Comparison of ENCODE assay signal across 8 cellular contexts in the genomic region with DNA sequence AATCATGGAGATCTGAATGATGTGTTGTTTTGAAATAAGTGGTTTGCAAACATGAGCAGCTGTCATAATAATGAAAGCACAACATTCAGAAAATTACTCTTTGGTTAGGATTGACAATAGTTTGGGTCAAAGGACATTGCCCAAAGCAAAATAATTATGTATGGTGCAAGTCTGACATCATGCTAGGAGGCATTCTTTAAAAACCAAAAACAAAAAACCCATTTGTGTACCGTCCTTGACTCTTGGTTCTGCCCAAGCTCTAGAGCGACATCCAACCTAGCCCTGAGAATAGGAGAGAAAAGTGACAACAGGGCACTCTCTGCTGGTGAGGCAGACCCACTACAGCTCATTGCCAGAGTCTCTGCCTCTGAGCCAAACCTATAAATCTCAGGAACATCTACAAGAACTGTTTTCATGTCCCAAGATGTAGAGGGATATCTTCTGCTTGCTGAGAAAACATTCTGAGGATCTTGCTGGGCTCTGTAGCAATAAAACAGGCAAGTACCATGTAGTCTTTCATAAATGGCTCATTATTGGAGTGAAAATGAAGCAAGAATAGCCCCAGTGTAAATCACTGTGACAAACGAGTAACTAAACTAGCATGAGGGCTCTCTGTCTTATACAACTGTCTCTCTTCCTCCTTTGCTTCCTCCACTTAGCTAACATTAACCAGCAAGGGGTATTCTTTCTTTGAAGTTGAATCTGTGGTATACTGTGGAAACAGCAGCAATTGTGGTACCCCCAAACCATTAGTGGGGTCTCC.
DNase-seq lines count a peak whose midpoint lies in the region; ATAC-seq, FAIRE-seq and TF ChIP-seq lines count a peak whose summit lies in the region.

No MANE protein-coding gene starts in this region.

- H3K27ac ChIP-seq in BLaER1 treated with 17β-estradiol and CSF1 and Interleukin-3, amounts not matched to agents 10 nM and 100 nM, result peak overlapping the region in 6 of 11 experiments; percentile 1 to 95 (median 80); a peak in 9 of 22 replicates
- H3K27ac ChIP-seq in endothelial cell of umbilical vein (ENCODE audit: insufficient read depth, low read depth, low read length), result no peak overlapping the region

- H4K20me1 ChIP-seq in BLaER1 treated with 17β-estradiol and CSF1 and Interleukin-3, amounts not matched to agents 10 nM and 100 nM, result no peaks in the 10 kb centered on the region
- no peaks in the 10 kb centered on the region for H4K20me1 ChIP-seq in endothelial cell of umbilical vein (replicated peaks; ENCODE audit: control insufficient read depth, extremely low read depth, insufficient read depth, low read length)

- peak; percentile 66 for DNase-seq in NCI-H446 treated with DMSO at 0.1 percent for 48 hours (lab: John Stamatoyannopoulos, UW)
- DNase-seq in activated CD4-positive, alpha-beta T cell treated with anti-CD3 and anti-CD28 coated beads, Interleukin-2, amount 50 U/mL, for 1 hour, result peak; percentile 49
- peak; percentile 44 for DNase-seq in endothelial cell of umbilical vein (ENCODE audit: low read depth, low spot score)
- DNase-seq in nephron progenitor cell, result peak; percentile 37

- H3K9me1 ChIP-seq in endothelial cell of umbilical vein (replicated peaks; ENCODE audit: control insufficient read depth, extremely low read depth, insufficient read depth, low read length), result no peaks in the 10 kb centered on the region

- H3K4me3 Mint-ChIP-seq in nephron progenitor cell, result no peak overlapping the region

- H3K9ac ChIP-seq in BLaER1 treated with 17β-estradiol and CSF1 and Interleukin-3, amounts not matched to agents 10 nM and 100 nM, result peak overlapping the region in 2 of 11 experiments; percentile 12 to 23; a peak in 1 of 22 replicates
- H3K9ac ChIP-seq in endothelial cell of umbilical vein (replicated peaks; ENCODE audit: extremely low read depth, insufficient read depth, low read length), result no peak overlapping the region

- BruUV-seq in endothelial cell of umbilical vein (replicated peaks; lab: Mats Ljungman, UMichigan), result no TSS peak

- H3K27me3 Mint-ChIP-seq in nephron progenitor cell (ENCODE audit: low read depth, poor library complexity), result peaks cover 3% of the 10 kb centered on the region

- POLR2A ChIA-PET in endothelial cell of umbilical vein (lab: Charles Lee), result no interaction called here

- H3K9me3 ChIP-seq in BLaER1 treated with 17β-estradiol and CSF1 and Interleukin-3, amounts not matched to agents 10 nM and 100 nM (replicated peaks in 1 of 11), result no peaks in the 10 kb centered on the region
- no peaks in the 10 kb centered on the region for H3K9me3 ChIP-seq in endothelial cell of umbilical vein (replicated peaks; ENCODE audit: control insufficient read depth, insufficient read depth, low read length)

- peak; percentile 83 for FAIRE-seq in endothelial cell of umbilical vein (lab: Jason Lieb, UNC)

- no peak overlapping the region for H3K27ac Mint-ChIP-seq in nephron progenitor cell

- H3K4me1 ChIP-seq in BLaER1 treated with 17β-estradiol and CSF1 and Interleukin-3, amounts not matched to agents 10 nM and 100 nM, result peaks cover 17 to 57% (median 47%) of the 10 kb centered on the region in 10 experiments
- no peaks in the 10 kb centered on the region for H3K4me1 ChIP-seq in endothelial cell of umbilical vein (ENCODE audit: control insufficient read depth, extremely low read depth, insufficient read depth, low read length)

- H3K27me3 ChIP-seq in BLaER1 treated with 17β-estradiol and CSF1 and Interleukin-3, amounts not matched to agents 10 nM and 100 nM, result no peaks in the 10 kb centered on the region
- peaks cover 0 to 6% of the 10 kb centered on the region in 2 experiments for H3K27me3 ChIP-seq in endothelial cell of umbilical vein (ENCODE audit: control insufficient read depth in 2 of 2, insufficient read depth in 2 of 2, low read length in 2 of 2)

- no peaks in the 10 kb centered on the region for H3K79me2 ChIP-seq in endothelial cell of umbilical vein (ENCODE audit: control insufficient read depth, insufficient read depth, low read length)

- ATAC-seq in GM18870 (IDR thresholded peaks at IDR 0.05; ENCODE audit: unreplicated experiment) (peak; percentile 40), HG03097 (IDR thresholded peaks at IDR 0.05; ENCODE audit: low FRiP score, unreplicated experiment) (peak; percentile 46), HG02970 (IDR thresholded peaks at IDR 0.05; ENCODE audit: low FRiP score, unreplicated experiment) (no peak)

- peak; percentile 62 to 70 for TF ChIP-seq CTCF in endothelial cell of umbilical vein (IDR thresholded peaks at IDR 0.05; ENCODE audit: extremely low read depth in 1 of 2, insufficient read depth in 1 of 2, low read depth in 1 of 2, low read length in 2 of 2)
- peak; percentile 71 for TF ChIP-seq CTCF in nephron progenitor cell (IDR thresholded peaks at IDR 0.05)

- dilution Hi-C loops in endothelial cell of umbilical vein (cut with MboI; ENCODE audit: extremely low pct_ligation_motif_present, low sequenced_read_pairs), result no loop called here

- no peak overlapping the region for H3K4me3 ChIP-seq in BLaER1 treated with 17β-estradiol and CSF1 and Interleukin-3, amounts not matched to agents 10 nM and 100 nM
- H3K4me3 ChIP-seq in endothelial cell of umbilical vein (replicated peaks in 1 of 3; ENCODE audit: insufficient read depth in 1 of 3, low read depth in 1 of 3, low read length in 3 of 3), result no peak overlapping the region

- no peak overlapping the region for H2AFZ ChIP-seq in endothelial cell of umbilical vein (ENCODE audit: low read depth, low read length)

- intact Hi-C loops in endothelial cell of umbilical vein (cut with micrococcal nuclease), result loop anchor here (1.0 to 2.0 kb wide), 3 partner anchors 468 to 588 kb away; no protein-coding TSS in a partner anchor

- H3K9me3 Mint-ChIP-seq in nephron progenitor cell, result no peaks in the 10 kb centered on the region

- peak overlapping the region in 9 of 11 experiments; percentile 6 to 91 (median 21); a peak in 9 of 22 replicates for H3K4me2 ChIP-seq in BLaER1 treated with 17β-estradiol and CSF1 and Interleukin-3, amounts not matched to agents 10 nM and 100 nM
- no peak overlapping the region for H3K4me2 ChIP-seq in endothelial cell of umbilical vein (ENCODE audit: insufficient read depth, low read length)

- CTCF ChIA-PET in endothelial cell of umbilical vein (lab: Charles Lee), result interaction anchor here (0.6 to 4.7 kb wide), 22 partner anchors 10 to 1454 kb away, joined by 3 to 127 read pairs (median 4); a partner anchor contains a TSS

- H3K36me3 Mint-ChIP-seq in nephron progenitor cell (ENCODE audit: low read depth), result no peaks in the 10 kb centered on the region

- no peaks in the 10 kb centered on the region for H3K36me3 ChIP-seq in BLaER1 treated with 17β-estradiol and CSF1 and Interleukin-3, amounts not matched to agents 10 nM and 100 nM
- no peaks in the 10 kb centered on the region for H3K36me3 ChIP-seq in endothelial cell of umbilical vein (ENCODE audit: control insufficient read depth in 2 of 2, extremely low read depth in 1 of 2, insufficient read depth in 2 of 2, low read length in 2 of 2)

- peaks cover 44% of the 10 kb centered on the region for H3K4me1 Mint-ChIP-seq in nephron progenitor cell

- TF ChIP-seq POLR2A in endothelial cell of umbilical vein (IDR thresholded peaks at IDR 0.05; ENCODE audit: low read depth, low read length), result no peak

TF ChIP-seq in endothelial cell of umbilical vein, 7 proteins besides CTCF, POLR2A, EP300 and RAD21:
- no peak for TF ChIP-seq FOS (IDR thresholded peaks at IDR 0.05; ENCODE audit: borderline replicate concordance, insufficient read depth, low read length)
- TF ChIP-seq, protein P1, sequence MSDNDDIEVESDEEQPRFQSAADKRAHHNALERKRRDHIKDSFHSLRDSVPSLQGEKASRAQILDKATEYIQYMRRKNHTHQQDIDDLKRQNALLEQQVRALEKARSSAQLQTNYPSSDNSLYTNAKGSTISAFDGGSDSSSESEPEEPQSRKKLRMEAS (IDR thresholded peaks at IDR 0.05; ENCODE audit: insufficient read depth, insufficient read length), result no peak
- TF ChIP-seq EZH2 (IDR thresholded peaks at IDR 0.05; ENCODE audit: borderline replicate concordance, low read depth, low read length, severe bottlenecking), result no peak
- no peak for TF ChIP-seq GATA2 (IDR thresholded peaks at IDR 0.05; ENCODE audit: insufficient read depth, insufficient read length, low read depth, low read length)
- TF ChIP-seq JUN (IDR thresholded peaks at IDR 0.05; ENCODE audit: borderline replicate concordance, insufficient read depth, insufficient read length, low read depth), result no peak
- TF ChIP-seq POLR2AphosphoS5 (IDR thresholded peaks at IDR 0.05; ENCODE audit: insufficient read depth, low read depth, low read length), result no peak
- no peak for TF ChIP-seq MYC (IDR thresholded peaks at IDR 0.05; ENCODE audit: low read depth, low read length)
